ENCODE assay signal across 23 cellular contexts in genomic region chrX:153304988-153305736, GRCh38. TPM values are rescaled to one million over a fixed set of nuclear protein-coding genes. Genes with fewer than 3 reads are reported as not detected.
DNase-seq lines count a peak whose midpoint lies in the region; ATAC-seq, FAIRE-seq and TF ChIP-seq lines count a peak whose summit lies in the region.
"Had no signal": no experiment of that assay in that cellular context is flagged by ENCODE, and none has a peak within 500 bp of the region (broad histone marks: within the 10 kb centered on the region; RNA-seq: fewer than 3 reads in every experiment).

No MANE protein-coding gene starts in this region.

- H3K27ac ChIP-seq in osteoblast (ENCODE audit: low read depth, low read length) (no peak overlapping the region), vagina (no peak overlapping the region)
- H3K27ac ChIP-seq: BLaER1, PC-9, RWPE1 had no signal

- H3K9me3 ChIP-seq in osteoblast (ENCODE audit: low read depth, low read length) (no peaks in the 10 kb centered on the region), vagina (no peaks in the 10 kb centered on the region)
- H3K9me3 ChIP-seq: BLaER1, MG63 had no signal

- H3K79me2 ChIP-seq in osteoblast (ENCODE audit: insufficient read depth, low read length), result no peaks in the 10 kb centered on the region

- no peaks in the 10 kb centered on the region for H4K20me1 ChIP-seq in osteoblast (ENCODE audit: insufficient read depth, low read length)

- ATAC-seq in GM19463 (IDR thresholded peaks at IDR 0.05; ENCODE audit: unreplicated experiment) (peak; percentile 54), GM18870 (IDR thresholded peaks at IDR 0.05; ENCODE audit: unreplicated experiment) (no peak)

- intact Hi-C loops in vagina (cut with DNase I), result no loop called here

- H3K27me3 ChIP-seq in bronchial epithelial cell (ENCODE audit: control insufficient read depth, insufficient read depth, low read length), result no peaks in the 10 kb centered on the region
- peaks cover 24% of the 10 kb centered on the region for H3K27me3 ChIP-seq in osteoblast (ENCODE audit: insufficient read depth, low read length)
- no peaks in the 10 kb centered on the region for H3K27me3 ChIP-seq in vagina
- H3K27me3 ChIP-seq: MG63 had no signal

- H3K4me3 ChIP-seq in bronchial epithelial cell (ENCODE audit: low read depth, low read length), result no peak overlapping the region
- no peak overlapping the region for H3K4me3 ChIP-seq in osteoblast (ENCODE audit: insufficient read depth, low read length)
- H3K4me3 ChIP-seq in vagina, result no peak overlapping the region
- H3K4me3 ChIP-seq: BLaER1, MG63, PC-9 had no signal

- no peak for TF ChIP-seq CTCF in bronchial epithelial cell (IDR thresholded peaks at IDR 0.05; ENCODE audit: insufficient read depth, low read length, severe bottlenecking)
- TF ChIP-seq CTCF in osteoblast (IDR thresholded peaks at IDR 0.05; ENCODE audit: extremely low read depth, low read depth, low read length), result no peak
- no peak for TF ChIP-seq CTCF in vagina (IDR thresholded peaks at IDR 0.05)

- peak; percentile 28 for FAIRE-seq in bronchial epithelial cell (lab: Jason Lieb, UNC)
- FAIRE-seq: GM12892, H54 had no signal

- no peak overlapping the region for H2AFZ ChIP-seq in osteoblast (ENCODE audit: low read length)
- H2AFZ ChIP-seq: PC-9 had no signal

- H3K4me1 ChIP-seq in osteoblast (ENCODE audit: insufficient read depth, low read length) (no peaks in the 10 kb centered on the region), vagina (no peaks in the 10 kb centered on the region)

- DNase-seq in bronchial epithelial cell (ENCODE audit: low read depth), result no peak
- peak; percentile 77 for DNase-seq in osteoblast (ENCODE audit: insufficient read length, low spot score, missing footprints)
- DNase-seq in vagina (ENCODE audit: extremely low spot score in 2 of 2), result peak; percentile 58 to 60
- no peak for DNase-seq in ecto neural progenitor cell (ENCODE audit: low spot score)
- DNase-seq in NCI-H146 (lab: John Stamatoyannopoulos, UW), result no peak
- DNase-seq: CD4-positive, alpha-beta T cell; COR-L47; MG63; NCI-H1417; NCI-H187 treated with DMSO at 0.1 percent for 48 hours; NCI-H2107; NCI-H2227 treated with DMSO at 0.1 percent for 48 hours; NCI-H510A; NCI-H748 treated with DMSO at 0.1 percent for 48 hours had no signal

- H3K4me2 ChIP-seq in osteoblast (ENCODE audit: insufficient read depth, low read length), result no peak overlapping the region
- H3K4me2 ChIP-seq: PC-9 had no signal

- TF ChIP-seq POLR2A in vagina (IDR thresholded peaks at IDR 0.05), result no peak

- H3K36me3 ChIP-seq in bronchial epithelial cell (ENCODE audit: control insufficient read depth, insufficient read depth, low read length), result no peaks in the 10 kb centered on the region
- H3K36me3 ChIP-seq in osteoblast (ENCODE audit: insufficient read depth, low read length), result no peaks in the 10 kb centered on the region
- H3K36me3 ChIP-seq in vagina, result no peaks in the 10 kb centered on the region
- H3K36me3 ChIP-seq: BLaER1, MG63 had no signal

RNA-seq across cellular contexts. Expression of gene PNMA6F, which starts 16.4 kb away (rescaled TPM):
- total RNA-seq in bronchial epithelial cell, result not detected in 2 replicates
- not detected in 2 replicates for total RNA-seq in osteoblast
- total RNA-seq in vagina, result not detected
- total RNA-seq: A673; CD4-positive, alpha-beta T cell; LHCN-M2; PC-9 had no signal

RNA-seq across cellular contexts. Expression of gene ZNF275, which starts 28.8 kb away (rescaled TPM):
- total RNA-seq in bronchial epithelial cell (3.6 and 3.9 TPM in 2 replicates), osteoblast (11.2 and 12.1 TPM in 2 replicates), vagina (7.6 TPM)

Comparison
In these comparisons a context has a peak if more than half of its experiments do, and no peak if none do; other contexts are left out.
1. DNase-seq: peak in osteoblast (single experiment) and vagina (2 of 2); none in bronchial epithelial cell (single experiment), ecto neural progenitor cell (single experiment) and NCI-H146 (single experiment).